Comparison of ENCODE assay signal across 1 cellular context in the genomic region with DNA sequence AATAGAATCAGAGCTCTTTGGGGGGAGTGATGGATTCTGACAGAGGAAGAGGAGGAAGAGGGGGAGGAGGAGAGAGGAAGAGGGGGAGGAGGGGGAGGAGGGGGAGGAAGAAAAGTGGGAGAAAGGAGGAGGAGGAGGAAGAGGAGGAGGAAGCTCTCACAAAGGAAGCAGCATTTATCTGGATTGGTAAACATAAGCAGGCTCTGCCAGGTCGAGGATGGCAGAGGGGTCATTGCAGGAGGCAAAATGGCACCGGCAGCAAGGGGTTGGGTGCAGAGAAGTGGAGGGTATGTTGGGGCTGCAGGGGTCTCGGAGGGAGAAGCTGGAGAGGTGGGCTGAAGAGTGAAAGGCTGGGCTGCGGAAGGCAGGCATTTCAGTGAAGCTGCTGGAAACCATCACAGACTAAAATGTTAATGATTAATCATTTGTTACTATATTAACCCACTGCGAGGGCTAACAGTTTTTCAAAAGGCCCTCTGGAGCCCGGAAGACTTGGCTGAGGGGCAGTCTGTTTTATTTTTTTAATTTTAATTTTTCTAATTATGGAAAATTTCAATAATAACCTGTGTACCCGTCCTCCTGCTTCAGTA.
TF ChIP-seq lines count a peak whose summit lies in the region.

No MANE protein-coding gene starts in this region.

TF ChIP-seq in K562, 482 proteins besides CTCF, POLR2A, EP300 and RAD21 (continued from another document):
- TF ChIP-seq, protein P1, sequence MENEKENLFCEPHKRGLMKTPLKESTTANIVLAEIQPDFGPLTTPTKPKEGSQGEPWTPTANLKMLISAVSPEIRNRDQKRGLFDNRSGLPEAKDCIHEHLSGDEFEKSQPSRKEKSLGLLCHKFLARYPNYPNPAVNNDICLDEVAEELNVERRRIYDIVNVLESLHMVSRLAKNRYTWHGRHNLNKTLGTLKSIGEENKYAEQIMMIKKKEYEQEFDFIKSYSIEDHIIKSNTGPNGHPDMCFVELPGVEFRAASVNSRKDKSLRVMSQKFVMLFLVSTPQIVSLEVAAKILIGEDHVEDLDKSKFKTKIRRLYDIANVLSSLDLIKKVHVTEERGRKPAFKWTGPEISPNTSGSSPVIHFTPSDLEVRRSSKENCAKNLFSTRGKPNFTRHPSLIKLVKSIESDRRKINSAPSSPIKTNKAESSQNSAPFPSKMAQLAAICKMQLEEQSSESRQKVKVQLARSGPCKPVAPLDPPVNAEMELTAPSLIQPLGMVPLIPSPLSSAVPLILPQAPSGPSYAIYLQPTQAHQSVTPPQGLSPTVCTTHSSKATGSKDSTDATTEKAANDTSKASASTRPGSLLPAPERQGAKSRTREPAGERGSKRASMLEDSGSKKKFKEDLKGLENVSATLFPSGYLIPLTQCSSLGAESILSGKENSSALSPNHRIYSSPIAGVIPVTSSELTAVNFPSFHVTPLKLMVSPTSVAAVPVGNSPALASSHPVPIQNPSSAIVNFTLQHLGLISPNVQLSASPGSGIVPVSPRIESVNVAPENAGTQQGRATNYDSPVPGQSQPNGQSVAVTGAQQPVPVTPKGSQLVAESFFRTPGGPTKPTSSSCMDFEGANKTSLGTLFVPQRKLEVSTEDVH (IDR thresholded peaks at IDR 0.05; ENCODE audit: low read depth, partially characterized antibody), result no peak
- TF ChIP-seq TBP (optimal IDR thresholded peaks at IDR 0.05; ENCODE audit: low read depth, low read length), result no peak
- 0 out of 2 replicates have a peak, but pooled peaks have one; percentile 42 for TF ChIP-seq EGR1 (conservative IDR thresholded peaks at IDR 0.05)
